ENCODE assay signal across 8 cellular contexts in genomic region chr9:116000748-116001329, GRCh38.
DNase-seq lines count a peak whose midpoint lies in the region; ATAC-seq and TF ChIP-seq lines count a peak whose summit lies in the region.

No MANE protein-coding gene starts in this region.

- H3K36me3 ChIP-seq in upper lobe of left lung, result no peaks in the 10 kb centered on the region

- TF ChIP-seq CTCF in epithelial cell of proximal tubule (conservative IDR thresholded peaks at IDR 0.05; ENCODE audit: low read depth, low read length), result peak; percentile 64
- peak; percentile 8 to 46 (median 26) for TF ChIP-seq CTCF in upper lobe of left lung (IDR thresholded peaks at IDR 0.05)

- H3K27me3 ChIP-seq in upper lobe of left lung, result no peaks in the 10 kb centered on the region

- ATAC-seq in GM19351 (IDR thresholded peaks at IDR 0.05; ENCODE audit: unreplicated experiment) (peak; percentile 94), upper lobe of left lung (ENCODE audit: low FRiP score in 2 of 2) (peak in 1 of 2 donors; percentile 63), HG03108 (IDR thresholded peaks at IDR 0.05; ENCODE audit: unreplicated experiment) (no peak)

- no peak overlapping the region for H3K27ac ChIP-seq in upper lobe of left lung

- no peak for TF ChIP-seq POLR2A in upper lobe of left lung (IDR thresholded peaks at IDR 0.05)

- no peaks in the 10 kb centered on the region for H3K9me3 ChIP-seq in upper lobe of left lung

- H3K4me3 ChIP-seq in epithelial cell of proximal tubule (ENCODE audit: low read depth, low read length), result no peak overlapping the region
- no peak overlapping the region for H3K4me3 ChIP-seq in upper lobe of left lung

- DNase-seq in COLO668 (lab: John Stamatoyannopoulos, UW; ENCODE audit: unreplicated experiment) (peak; percentile 10), M059J (ENCODE audit: low read depth) (peak; percentile 29), epithelial cell of proximal tubule (ENCODE audit: low read depth) (no peak), upper lobe of left lung (no peak), AG08396 (ENCODE audit: low spot score) (no peak), AG08395 (ENCODE audit: low spot score) (no peak)

- peaks cover 0 to 4% (median 0%) of the 10 kb centered on the region in 4 donors for H3K4me1 ChIP-seq in upper lobe of left lung

- no peak for TF ChIP-seq EP300 in upper lobe of left lung (IDR thresholded peaks at IDR 0.05)

- 67% methylated on average over 4 of the region's 4 CpGs for WGBS in upper lobe of left lung, 2 donors

Comparison
In these comparisons a context has a peak if more than half of its experiments do, and no peak if none do; other contexts are left out.
1. DNase-seq: peak in COLO668 (single experiment) and M059J (single experiment); none in epithelial cell of proximal tubule (single experiment), upper lobe of left lung (0 of 2), AG08396 (single experiment) and AG08395 (single experiment).